ENCODE assay signal across 8 cellular contexts in genomic region chrX:40539214-40540142, GRCh38. TPM values are rescaled to one million over a fixed set of nuclear protein-coding genes. Genes with fewer than 3 reads are reported as not detected.
DNase-seq lines count a peak whose midpoint lies in the region; ATAC-seq, FAIRE-seq and TF ChIP-seq lines count a peak whose summit lies in the region.

No MANE protein-coding gene starts in this region.

- H3K27me3 ChIP-seq in pancreas: peaks cover 0 to 14% (median 2%) of the 10 kb centered on the region in 4 donors

- H3K27ac ChIP-seq in pancreas: no peak overlapping the region

- H3K27me3 Mint-ChIP-seq in endothelial cell (ENCODE audit: unreplicated experiment): peaks cover 4% of the 10 kb centered on the region

- peaks cover 13% of the 10 kb centered on the region for H3K4me1 Mint-ChIP-seq in endothelial cell (ENCODE audit: unreplicated experiment)

- peaks cover 0 to 5% (median 0%) of the 10 kb centered on the region in 3 donors for H3K4me1 ChIP-seq in pancreas

- no peaks in the 10 kb centered on the region for H3K9me3 ChIP-seq in pancreas

- no peak overlapping the region for H3K4me3 Mint-ChIP-seq in endothelial cell (ENCODE audit: unreplicated experiment)

- peak overlapping the region; percentile 39 for H3K27ac Mint-ChIP-seq in endothelial cell (ENCODE audit: unreplicated experiment)

- no peak for FAIRE-seq in pancreas (lab: Jason Lieb, UNC)

- intact Hi-C loops in pancreas (cut with DNase I): no loop called here

- peak; percentile 45 for DNase-seq in DMS153 (lab: John Stamatoyannopoulos, UW)
- DNase-seq in NCI-H1092 treated with DMSO at 0.1 percent for 48 hours (lab: John Stamatoyannopoulos, UW): peak; percentile 41
- peak; percentile 71 for DNase-seq in activated CD4-positive, alpha-beta T cell treated with anti-CD3 and anti-CD28 coated beads, Interleukin-2, amount 50 U/mL, for 1 hour
- DNase-seq in endothelial cell (ENCODE audit: low spot score): peak; percentile 25
- DNase-seq in pancreas: no peak
- peak; percentile 56 for DNase-seq in ureter (ENCODE audit: low spot score)
- no peak for DNase-seq in HPDE6-E6E7 (ENCODE audit: extremely low spot score)

- WGBS in pancreas, 2 donors: 33 to 37% methylated on average over 20 of the region's 20 CpGs

- no peaks in the 10 kb centered on the region for H3K9me3 Mint-ChIP-seq in endothelial cell (ENCODE audit: unreplicated experiment)

- H3K4me3 ChIP-seq in pancreas: no peak overlapping the region

- H3K36me3 Mint-ChIP-seq in endothelial cell (ENCODE audit: low read depth, unreplicated experiment): no peaks in the 10 kb centered on the region

- TF ChIP-seq CTCF in endothelial cell (IDR thresholded peaks at IDR 0.05; ENCODE audit: unreplicated experiment) (no peak), pancreas (IDR thresholded peaks at IDR 0.05) (no peak)

- H3K36me3 ChIP-seq in pancreas: no peaks in the 10 kb centered on the region

- ATAC-seq in GM21619 (IDR thresholded peaks at IDR 0.05; ENCODE audit: unreplicated experiment) (peak; percentile 62), pancreas (peak in 3 of 4 donors; percentile 42 to 72 (median 64))

RNA-seq across cellular contexts. Expression of gene ATP6AP2, which starts 41.3 kb away (rescaled TPM):
- 85.6 TPM for total RNA-seq in endothelial cell (ENCODE audit: unreplicated experiment)
- 10 to 100 TPM; 17.3 to 56.6 (median 28.7) TPM for total RNA-seq in pancreas
- polyA plus RNA-seq in pancreas: 10 to 100 TPM; 20.4 to 61.9 TPM
- total RNA-seq in ureter: 106 TPM

Comparison
In these comparisons a context has a peak if more than half of its experiments do, and no peak if none do; other contexts are left out.
1. DNase-seq: peak in DMS153 (single experiment), NCI-H1092 treated with DMSO at 0.1 percent for 48 hours (single experiment), activated CD4-positive, alpha-beta T cell treated with anti-CD3 and anti-CD28 coated beads, Interleukin-2, amount 50 U/mL, for 1 hour (single experiment), endothelial cell (single experiment) and ureter (single experiment); none in pancreas (0 of 6) and HPDE6-E6E7 (single experiment).